Comparison of ENCODE assay signal across 1 cellular context in the genomic region with DNA sequence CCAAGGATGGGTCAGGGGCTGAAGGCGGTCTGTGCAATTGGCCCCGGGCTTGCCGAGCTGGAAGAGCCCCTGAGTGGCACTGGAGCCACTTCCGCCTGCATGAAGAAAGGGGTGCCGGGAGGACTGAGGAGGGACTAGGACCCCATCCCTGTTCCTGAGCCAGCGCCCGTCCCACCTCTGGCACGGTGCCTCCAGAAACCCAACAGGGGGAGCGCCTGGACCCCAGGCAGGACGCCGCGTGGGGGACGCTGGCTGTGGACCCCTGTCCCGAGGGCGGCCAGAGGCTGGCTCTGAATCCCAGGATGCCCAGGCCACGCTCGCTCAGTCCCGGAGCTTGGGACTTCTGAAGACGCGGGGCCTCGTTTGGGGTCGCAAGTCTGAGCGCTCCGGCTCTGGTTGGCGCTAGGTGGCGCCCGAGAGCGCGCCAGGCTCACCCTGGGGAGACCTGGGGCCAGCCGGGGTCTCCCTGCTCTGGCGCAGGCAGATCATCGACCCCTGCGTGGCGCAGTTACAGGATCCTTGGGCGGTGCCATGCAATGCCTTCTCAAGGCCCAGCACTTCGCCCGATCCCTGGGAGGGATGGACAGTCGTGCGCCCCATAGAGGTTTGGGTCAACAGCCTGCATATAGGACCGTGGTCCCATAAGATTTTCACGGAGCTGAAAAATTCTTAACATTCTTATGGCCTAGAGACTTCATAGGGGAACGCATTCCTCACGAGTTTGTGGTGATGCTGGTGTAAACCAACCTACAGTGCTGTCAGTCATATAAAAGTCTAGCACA.
TF ChIP-seq lines count a peak whose summit lies in the region.

No MANE protein-coding gene starts in this region.

TF ChIP-seq in HepG2, 621 proteins besides CTCF, POLR2A, EP300 and RAD21 (continued from another document):
- TF ChIP-seq, protein P1, sequence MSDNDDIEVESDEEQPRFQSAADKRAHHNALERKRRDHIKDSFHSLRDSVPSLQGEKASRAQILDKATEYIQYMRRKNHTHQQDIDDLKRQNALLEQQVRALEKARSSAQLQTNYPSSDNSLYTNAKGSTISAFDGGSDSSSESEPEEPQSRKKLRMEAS (IDR thresholded peaks at IDR 0.05): peak; percentile 25; the same call in 1 of the 2 replicates
- TF ChIP-seq, protein P2, sequence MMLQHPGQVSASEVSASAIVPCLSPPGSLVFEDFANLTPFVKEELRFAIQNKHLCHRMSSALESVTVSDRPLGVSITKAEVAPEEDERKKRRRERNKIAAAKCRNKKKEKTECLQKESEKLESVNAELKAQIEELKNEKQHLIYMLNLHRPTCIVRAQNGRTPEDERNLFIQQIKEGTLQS (CRISPR knock-in tag; IDR thresholded peaks at IDR 0.05): no peak
- TF ChIP-seq EEA1 (CRISPR knock-in tag; IDR thresholded peaks at IDR 0.05; ENCODE audit: borderline replicate concordance): no peak
- TF ChIP-seq FOXA1 (IDR thresholded peaks at IDR 0.05): no peak
- TF ChIP-seq FOXA1 (CRISPR knock-in tag; IDR thresholded peaks at IDR 0.05): 0 out of 2 replicates have a peak, but pooled peaks have one; percentile 2
- no peak for TF ChIP-seq ZBTB20 (CRISPR knock-in tag; IDR thresholded peaks at IDR 0.05; ENCODE audit: borderline replicate concordance, low read depth)
- no peak for TF ChIP-seq TP53 (CRISPR knock-in tag; conservative IDR thresholded peaks at IDR 0.05)
- TF ChIP-seq HNRNPLL (IDR thresholded peaks at IDR 0.05; ENCODE audit: low read depth, low read length, poor library complexity, severe bottlenecking): peak; percentile 31
- no peak for TF ChIP-seq THAP11 (CRISPR knock-in tag; IDR thresholded peaks at IDR 0.05)
- TF ChIP-seq, protein P3, sequence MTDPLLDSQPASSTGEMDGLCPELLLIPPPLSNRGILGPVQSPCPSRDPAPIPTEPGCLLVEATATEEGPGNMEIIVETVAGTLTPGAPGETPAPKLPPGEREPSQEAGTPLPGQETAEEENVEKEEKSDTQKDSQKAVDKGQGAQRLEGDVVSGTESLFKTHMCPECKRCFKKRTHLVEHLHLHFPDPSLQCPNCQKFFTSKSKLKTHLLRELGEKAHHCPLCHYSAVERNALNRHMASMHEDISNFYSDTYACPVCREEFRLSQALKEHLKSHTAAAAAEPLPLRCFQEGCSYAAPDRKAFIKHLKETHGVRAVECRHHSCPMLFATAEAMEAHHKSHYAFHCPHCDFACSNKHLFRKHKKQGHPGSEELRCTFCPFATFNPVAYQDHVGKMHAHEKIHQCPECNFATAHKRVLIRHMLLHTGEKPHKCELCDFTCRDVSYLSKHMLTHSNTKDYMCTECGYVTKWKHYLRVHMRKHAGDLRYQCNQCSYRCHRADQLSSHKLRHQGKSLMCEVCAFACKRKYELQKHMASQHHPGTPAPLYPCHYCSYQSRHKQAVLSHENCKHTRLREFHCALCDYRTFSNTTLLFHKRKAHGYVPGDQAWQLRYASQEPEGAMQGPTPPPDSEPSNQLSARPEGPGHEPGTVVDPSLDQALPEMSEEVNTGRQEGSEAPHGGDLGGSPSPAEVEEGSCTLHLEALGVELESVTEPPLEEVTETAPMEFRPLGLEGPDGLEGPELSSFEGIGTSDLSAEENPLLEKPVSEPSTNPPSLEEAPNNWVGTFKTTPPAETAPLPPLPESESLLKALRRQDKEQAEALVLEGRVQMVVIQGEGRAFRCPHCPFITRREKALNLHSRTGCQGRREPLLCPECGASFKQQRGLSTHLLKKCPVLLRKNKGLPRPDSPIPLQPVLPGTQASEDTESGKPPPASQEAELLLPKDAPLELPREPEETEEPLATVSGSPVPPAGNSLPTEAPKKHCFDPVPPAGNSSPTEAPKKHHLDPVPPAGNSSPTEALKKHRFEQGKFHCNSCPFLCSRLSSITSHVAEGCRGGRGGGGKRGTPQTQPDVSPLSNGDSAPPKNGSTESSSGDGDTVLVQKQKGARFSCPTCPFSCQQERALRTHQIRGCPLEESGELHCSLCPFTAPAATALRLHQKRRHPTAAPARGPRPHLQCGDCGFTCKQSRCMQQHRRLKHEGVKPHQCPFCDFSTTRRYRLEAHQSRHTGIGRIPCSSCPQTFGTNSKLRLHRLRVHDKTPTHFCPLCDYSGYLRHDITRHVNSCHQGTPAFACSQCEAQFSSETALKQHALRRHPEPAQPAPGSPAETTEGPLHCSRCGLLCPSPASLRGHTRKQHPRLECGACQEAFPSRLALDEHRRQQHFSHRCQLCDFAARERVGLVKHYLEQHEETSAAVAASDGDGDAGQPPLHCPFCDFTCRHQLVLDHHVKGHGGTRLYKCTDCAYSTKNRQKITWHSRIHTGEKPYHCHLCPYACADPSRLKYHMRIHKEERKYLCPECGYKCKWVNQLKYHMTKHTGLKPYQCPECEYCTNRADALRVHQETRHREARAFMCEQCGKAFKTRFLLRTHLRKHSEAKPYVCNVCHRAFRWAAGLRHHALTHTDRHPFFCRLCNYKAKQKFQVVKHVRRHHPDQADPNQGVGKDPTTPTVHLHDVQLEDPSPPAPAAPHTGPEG (CRISPR knock-in tag; IDR thresholded peaks at IDR 0.05): 0 out of 2 replicates have a peak, but pooled peaks have one; percentile 19
- peak; percentile 58; the same call in 1 of the 2 replicates for TF ChIP-seq GABPB1 (CRISPR knock-in tag; IDR thresholded peaks at IDR 0.05)
- no peak for TF ChIP-seq AGO2 (optimal IDR thresholded peaks at IDR 0.05; ENCODE audit: low read depth, low read length)
- TF ChIP-seq ZBTB42 (CRISPR knock-in tag; IDR thresholded peaks at IDR 0.05): no peak
- TF ChIP-seq, protein P4, sequence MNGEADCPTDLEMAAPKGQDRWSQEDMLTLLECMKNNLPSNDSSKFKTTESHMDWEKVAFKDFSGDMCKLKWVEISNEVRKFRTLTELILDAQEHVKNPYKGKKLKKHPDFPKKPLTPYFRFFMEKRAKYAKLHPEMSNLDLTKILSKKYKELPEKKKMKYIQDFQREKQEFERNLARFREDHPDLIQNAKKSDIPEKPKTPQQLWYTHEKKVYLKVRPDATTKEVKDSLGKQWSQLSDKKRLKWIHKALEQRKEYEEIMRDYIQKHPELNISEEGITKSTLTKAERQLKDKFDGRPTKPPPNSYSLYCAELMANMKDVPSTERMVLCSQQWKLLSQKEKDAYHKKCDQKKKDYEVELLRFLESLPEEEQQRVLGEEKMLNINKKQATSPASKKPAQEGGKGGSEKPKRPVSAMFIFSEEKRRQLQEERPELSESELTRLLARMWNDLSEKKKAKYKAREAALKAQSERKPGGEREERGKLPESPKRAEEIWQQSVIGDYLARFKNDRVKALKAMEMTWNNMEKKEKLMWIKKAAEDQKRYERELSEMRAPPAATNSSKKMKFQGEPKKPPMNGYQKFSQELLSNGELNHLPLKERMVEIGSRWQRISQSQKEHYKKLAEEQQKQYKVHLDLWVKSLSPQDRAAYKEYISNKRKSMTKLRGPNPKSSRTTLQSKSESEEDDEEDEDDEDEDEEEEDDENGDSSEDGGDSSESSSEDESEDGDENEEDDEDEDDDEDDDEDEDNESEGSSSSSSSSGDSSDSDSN (CRISPR knock-in tag; IDR thresholded peaks at IDR 0.05): peak; percentile 41; the same call in 1 of the 2 replicates
- TF ChIP-seq, protein P5, sequence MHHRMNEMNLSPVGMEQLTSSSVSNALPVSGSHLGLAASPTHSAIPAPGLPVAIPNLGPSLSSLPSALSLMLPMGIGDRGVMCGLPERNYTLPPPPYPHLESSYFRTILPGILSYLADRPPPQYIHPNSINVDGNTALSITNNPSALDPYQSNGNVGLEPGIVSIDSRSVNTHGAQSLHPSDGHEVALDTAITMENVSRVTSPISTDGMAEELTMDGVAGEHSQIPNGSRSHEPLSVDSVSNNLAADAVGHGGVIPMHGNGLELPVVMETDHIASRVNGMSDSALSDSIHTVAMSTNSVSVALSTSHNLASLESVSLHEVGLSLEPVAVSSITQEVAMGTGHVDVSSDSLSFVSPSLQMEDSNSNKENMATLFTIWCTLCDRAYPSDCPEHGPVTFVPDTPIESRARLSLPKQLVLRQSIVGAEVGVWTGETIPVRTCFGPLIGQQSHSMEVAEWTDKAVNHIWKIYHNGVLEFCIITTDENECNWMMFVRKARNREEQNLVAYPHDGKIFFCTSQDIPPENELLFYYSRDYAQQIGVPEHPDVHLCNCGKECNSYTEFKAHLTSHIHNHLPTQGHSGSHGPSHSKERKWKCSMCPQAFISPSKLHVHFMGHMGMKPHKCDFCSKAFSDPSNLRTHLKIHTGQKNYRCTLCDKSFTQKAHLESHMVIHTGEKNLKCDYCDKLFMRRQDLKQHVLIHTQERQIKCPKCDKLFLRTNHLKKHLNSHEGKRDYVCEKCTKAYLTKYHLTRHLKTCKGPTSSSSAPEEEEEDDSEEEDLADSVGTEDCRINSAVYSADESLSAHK (CRISPR knock-in tag; IDR thresholded peaks at IDR 0.05; ENCODE audit: borderline replicate concordance): no peak
- TF ChIP-seq, protein P6, sequence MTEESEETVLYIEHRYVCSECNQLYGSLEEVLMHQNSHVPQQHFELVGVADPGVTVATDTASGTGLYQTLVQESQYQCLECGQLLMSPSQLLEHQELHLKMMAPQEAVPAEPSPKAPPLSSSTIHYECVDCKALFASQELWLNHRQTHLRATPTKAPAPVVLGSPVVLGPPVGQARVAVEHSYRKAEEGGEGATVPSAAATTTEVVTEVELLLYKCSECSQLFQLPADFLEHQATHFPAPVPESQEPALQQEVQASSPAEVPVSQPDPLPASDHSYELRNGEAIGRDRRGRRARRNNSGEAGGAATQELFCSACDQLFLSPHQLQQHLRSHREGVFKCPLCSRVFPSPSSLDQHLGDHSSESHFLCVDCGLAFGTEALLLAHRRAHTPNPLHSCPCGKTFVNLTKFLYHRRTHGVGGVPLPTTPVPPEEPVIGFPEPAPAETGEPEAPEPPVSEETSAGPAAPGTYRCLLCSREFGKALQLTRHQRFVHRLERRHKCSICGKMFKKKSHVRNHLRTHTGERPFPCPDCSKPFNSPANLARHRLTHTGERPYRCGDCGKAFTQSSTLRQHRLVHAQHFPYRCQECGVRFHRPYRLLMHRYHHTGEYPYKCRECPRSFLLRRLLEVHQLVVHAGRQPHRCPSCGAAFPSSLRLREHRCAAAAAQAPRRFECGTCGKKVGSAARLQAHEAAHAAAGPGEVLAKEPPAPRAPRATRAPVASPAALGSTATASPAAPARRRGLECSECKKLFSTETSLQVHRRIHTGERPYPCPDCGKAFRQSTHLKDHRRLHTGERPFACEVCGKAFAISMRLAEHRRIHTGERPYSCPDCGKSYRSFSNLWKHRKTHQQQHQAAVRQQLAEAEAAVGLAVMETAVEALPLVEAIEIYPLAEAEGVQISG (CRISPR knock-in tag; IDR thresholded peaks at IDR 0.05): peak; percentile 14; the same call in 1 of the 2 replicates
- TF ChIP-seq EHMT2 (IDR thresholded peaks at IDR 0.05; ENCODE audit: borderline replicate concordance, low read depth, low read length): no peak
- TF ChIP-seq ZFAT (CRISPR knock-in tag; conservative IDR thresholded peaks at IDR 0.05): no peak
- TF ChIP-seq FOXM1 (CRISPR knock-in tag; IDR thresholded peaks at IDR 0.05): no peak
- TF ChIP-seq, protein P7, sequence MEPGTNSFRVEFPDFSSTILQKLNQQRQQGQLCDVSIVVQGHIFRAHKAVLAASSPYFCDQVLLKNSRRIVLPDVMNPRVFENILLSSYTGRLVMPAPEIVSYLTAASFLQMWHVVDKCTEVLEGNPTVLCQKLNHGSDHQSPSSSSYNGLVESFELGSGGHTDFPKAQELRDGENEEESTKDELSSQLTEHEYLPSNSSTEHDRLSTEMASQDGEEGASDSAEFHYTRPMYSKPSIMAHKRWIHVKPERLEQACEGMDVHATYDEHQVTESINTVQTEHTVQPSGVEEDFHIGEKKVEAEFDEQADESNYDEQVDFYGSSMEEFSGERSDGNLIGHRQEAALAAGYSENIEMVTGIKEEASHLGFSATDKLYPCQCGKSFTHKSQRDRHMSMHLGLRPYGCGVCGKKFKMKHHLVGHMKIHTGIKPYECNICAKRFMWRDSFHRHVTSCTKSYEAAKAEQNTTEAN (CRISPR knock-in tag; conservative IDR thresholded peaks at IDR 0.05): no peak
- no peak for TF ChIP-seq ZNF709 (CRISPR knock-in tag; IDR thresholded peaks at IDR 0.05)
